Comparison of ENCODE assay signal across 13 cellular contexts in the genomic region with DNA sequence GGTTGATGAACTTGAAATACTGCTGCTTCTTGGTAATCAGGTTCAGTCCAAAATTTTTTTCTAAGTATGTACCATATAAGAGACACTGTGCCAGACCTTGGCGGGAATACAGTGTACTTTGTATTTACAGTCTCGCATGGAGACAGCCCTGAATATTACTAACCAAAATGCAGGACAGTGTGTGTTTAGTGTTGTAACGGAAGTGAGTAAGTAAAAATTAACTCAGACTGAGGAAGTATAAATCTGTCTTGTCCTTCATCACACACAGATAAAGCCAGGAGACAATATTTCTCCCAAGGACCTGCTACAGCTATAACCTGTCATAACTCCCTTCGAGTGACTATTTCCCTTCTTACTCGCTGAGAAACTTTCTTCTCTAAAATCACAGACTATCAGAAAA.
DNase-seq lines count a peak whose midpoint lies in the region; ATAC-seq, FAIRE-seq and TF ChIP-seq lines count a peak whose summit lies in the region.
"Had no signal": no experiment of that assay in that cellular context is flagged by ENCODE, and none has a peak within 500 bp of the region (broad histone marks: within the 10 kb centered on the region; RNA-seq: fewer than 3 reads in every experiment).

No MANE protein-coding gene starts in this region.

- TF ChIP-seq EP300 in K562 (IDR thresholded peaks at IDR 0.05; ENCODE audit: low read length) = no peak

- no peak for TF ChIP-seq POLR2A in K562 (conservative IDR thresholded peaks at IDR 0.05)

- whole genome bisulfite sequencing in K562 (ENCODE audit: insufficient coverage, low coverage, missing lambda C conversion rate) = 82% methylated on average over 5 of the region's 5 CpGs

- H3K4me1 Mint-ChIP-seq in memory B cell = peaks cover 20% of the 10 kb centered on the region
- peaks cover 11% of the 10 kb centered on the region for H3K4me1 Mint-ChIP-seq in stimulated activated memory B cell treated with anti-CD40 and anti-IgM and Interleukin-4, amounts not matched to agents 10 μg/mL and 1 μg/mL and 100 μg/mL, for 72 hours

- BruUV-seq in K562 (replicated peaks; lab: Mats Ljungman, UMichigan) = no TSS peak

- no peaks in the 10 kb centered on the region for H4K20me1 ChIP-seq in K562 (replicated peaks; ENCODE audit: control insufficient read depth, insufficient read depth, low read length)

- H3K27me3 Mint-ChIP-seq in memory B cell = no peaks in the 10 kb centered on the region
- H3K27me3 Mint-ChIP-seq in stimulated activated memory B cell treated with anti-CD40 and anti-IgM and Interleukin-4, amounts not matched to agents 10 μg/mL and 1 μg/mL and 100 μg/mL, for 72 hours = no peaks in the 10 kb centered on the region

- POLR2A ChIA-PET in K562 (lab: Yijun Ruan, JAX) = no interaction called here

- no peak for TF ChIP-seq CTCF in K562 (IDR thresholded peaks at IDR 0.05 in 2 of 3, conservative IDR thresholded peaks at IDR 0.05 in 1 of 3; ENCODE audit: insufficient read depth in 2 of 3, low read depth in 1 of 3, low read length in 3 of 3)

- in situ Hi-C loops in K562 (cut with MboI) (no loop called here), G401 (cut with HindIII; ENCODE audit: low sequenced_read_pairs) (no loop called here), ACHN (cut with HindIII; ENCODE audit: low pct_ligation_motif_present, low pct_unique_long_range_greater_than_20kb, low sequenced_read_pairs) (no loop called here)

- peak; percentile 64 for FAIRE-seq in GM18507 (lab: Jason Lieb, UNC)
- FAIRE-seq in K562 (lab: Jason Lieb, UNC) = no peak
- FAIRE-seq: G401.6 had no signal

- no peak overlapping the region for H3K4me3 ChIP-seq in K562
- H3K4me3 ChIP-seq: suprapubic skin had no signal

- H3K9ac ChIP-seq in K562 (ENCODE audit: insufficient read depth in 1 of 2, low read depth in 2 of 2, low read length in 2 of 2) = no peak overlapping the region

- ATAC-seq in HG02938 (IDR thresholded peaks at IDR 0.05; ENCODE audit: unreplicated experiment) = peak; percentile 40
- no peak for ATAC-seq in K562
- no peak for ATAC-seq in memory B cell (ENCODE audit: low read depth)
- no peak for ATAC-seq in stimulated activated memory B cell treated with anti-CD40 and anti-IgM and Interleukin-4, amounts not matched to agents 10 μg/mL and 1 μg/mL and 100 μg/mL, for 72 hours
- no peak for ATAC-seq in HG02642 (IDR thresholded peaks at IDR 0.05; ENCODE audit: poor library complexity, unreplicated experiment)
- ATAC-seq: SK-N-SH treated with all-trans-retinoic acid at 6 μM for 48 hours had no signal

- no peak overlapping the region for H3K4me3 Mint-ChIP-seq in memory B cell
- no peak overlapping the region for H3K4me3 Mint-ChIP-seq in stimulated activated memory B cell treated with anti-CD40 and anti-IgM and Interleukin-4, amounts not matched to agents 10 μg/mL and 1 μg/mL and 100 μg/mL, for 72 hours

- no peak for DNase-seq in GM18507 (ENCODE audit: extremely low spot score, insufficient read length, low read depth)
- DNase-seq in K562 (ENCODE audit: extremely low read depth in 1 of 4, low spot score in 3 of 4) = no peak
- DNase-seq in memory B cell (ENCODE audit: low spot score in 2 of 2) = no peak
- no peak for DNase-seq in G401 (ENCODE audit: low spot score)
- no peak for DNase-seq in ACHN
- DNase-seq: hypothalamus, NCI-H1105 treated with DMSO at 0.1 percent for 48 hours had no signal

- no peak for TF ChIP-seq RAD21 in K562 (CRISPR knock-in tag; conservative IDR thresholded peaks at IDR 0.05 in 1 of 2, IDR thresholded peaks at IDR 0.05 in 1 of 2)

- intact Hi-C loops in K562 (cut with micrococcal nuclease) = no loop called here

- H3K27ac ChIP-seq in K562 (ENCODE audit: extremely low read depth, low read depth, low read length) = no peak overlapping the region
- H3K27ac ChIP-seq: suprapubic skin had no signal

- H3K27ac Mint-ChIP-seq in memory B cell = peak overlapping the region; percentile 76
- no peak overlapping the region for H3K27ac Mint-ChIP-seq in stimulated activated memory B cell treated with anti-CD40 and anti-IgM and Interleukin-4, amounts not matched to agents 10 μg/mL and 1 μg/mL and 100 μg/mL, for 72 hours

- no peak overlapping the region for H3K4me2 ChIP-seq in K562 (ENCODE audit: insufficient read depth, low read length)

- no peak overlapping the region for H2AFZ ChIP-seq in K562 (ENCODE audit: low read depth, low read length)

- H3K36me3 Mint-ChIP-seq in memory B cell = peaks cover 2% of the 10 kb centered on the region
- peaks cover 7% of the 10 kb centered on the region for H3K36me3 Mint-ChIP-seq in stimulated activated memory B cell treated with anti-CD40 and anti-IgM and Interleukin-4, amounts not matched to agents 10 μg/mL and 1 μg/mL and 100 μg/mL, for 72 hours

- H3K36me3 ChIP-seq in K562 (ENCODE audit: control insufficient read depth, insufficient read depth, low read length) = no peaks in the 10 kb centered on the region
- H3K36me3 ChIP-seq: suprapubic skin had no signal

- H3K9me1 ChIP-seq in K562 (ENCODE audit: control insufficient read depth, insufficient read depth, low read length) = no peaks in the 10 kb centered on the region

- H3K4me1 ChIP-seq in K562 (replicated peaks in 1 of 2; ENCODE audit: control insufficient read depth in 2 of 2, insufficient read depth in 2 of 2, low read length in 2 of 2) = no peaks in the 10 kb centered on the region

- no peaks in the 10 kb centered on the region for H3K9me3 ChIP-seq in K562 (replicated peaks; ENCODE audit: control insufficient read depth, insufficient read depth, low read depth, low read length)
- H3K9me3 ChIP-seq: suprapubic skin had no signal

- H3K9me3 Mint-ChIP-seq in memory B cell = no peaks in the 10 kb centered on the region
- no peaks in the 10 kb centered on the region for H3K9me3 Mint-ChIP-seq in stimulated activated memory B cell treated with anti-CD40 and anti-IgM and Interleukin-4, amounts not matched to agents 10 μg/mL and 1 μg/mL and 100 μg/mL, for 72 hours

- CTCF ChIA-PET in K562 (lab: Yijun Ruan, JAX; ENCODE audit: low intra/inter-chr PET ratio) = no interaction called here

- H3K79me2 ChIP-seq in K562 (ENCODE audit: control insufficient read depth, insufficient read depth, low read length) = no peaks in the 10 kb centered on the region

- H3K27me3 ChIP-seq in K562 (ENCODE audit: control insufficient read depth in 2 of 2, insufficient read depth in 2 of 2, low read length in 2 of 2) = no peaks in the 10 kb centered on the region
- H3K27me3 ChIP-seq: suprapubic skin had no signal

TF ChIP-seq in K562, 482 proteins besides CTCF, POLR2A, EP300 and RAD21 (continues in another document):
- no peak for TF ChIP-seq SMARCC2 (IDR thresholded peaks at IDR 0.05; ENCODE audit: low read depth)
- no peak for TF ChIP-seq FOXJ3 (CRISPR knock-in tag; IDR thresholded peaks at IDR 0.05)
- no peak for TF ChIP-seq NCOA4 (IDR thresholded peaks at IDR 0.05; ENCODE audit: partially characterized antibody)
- TF ChIP-seq ZBTB8A (IDR thresholded peaks at IDR 0.05; ENCODE audit: partially characterized antibody) = no peak
- no peak for TF ChIP-seq ZNF41 (CRISPR knock-in tag; conservative IDR thresholded peaks at IDR 0.05)
- TF ChIP-seq SPI1 (IDR thresholded peaks at IDR 0.05; ENCODE audit: borderline replicate concordance, low read depth, low read length) = no peak
- TF ChIP-seq, protein P1, sequence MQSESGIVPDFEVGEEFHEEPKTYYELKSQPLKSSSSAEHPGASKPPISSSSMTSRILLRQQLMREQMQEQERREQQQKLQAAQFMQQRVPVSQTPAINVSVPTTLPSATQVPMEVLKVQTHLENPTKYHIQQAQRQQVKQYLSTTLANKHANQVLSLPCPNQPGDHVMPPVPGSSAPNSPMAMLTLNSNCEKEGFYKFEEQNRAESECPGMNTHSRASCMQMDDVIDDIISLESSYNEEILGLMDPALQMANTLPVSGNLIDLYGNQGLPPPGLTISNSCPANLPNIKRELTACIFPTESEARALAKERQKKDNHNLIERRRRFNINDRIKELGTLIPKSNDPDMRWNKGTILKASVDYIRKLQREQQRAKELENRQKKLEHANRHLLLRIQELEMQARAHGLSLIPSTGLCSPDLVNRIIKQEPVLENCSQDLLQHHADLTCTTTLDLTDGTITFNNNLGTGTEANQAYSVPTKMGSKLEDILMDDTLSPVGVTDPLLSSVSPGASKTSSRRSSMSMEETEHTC (IDR thresholded peaks at IDR 0.05) = no peak
- TF ChIP-seq ZNF184 (CRISPR knock-in tag; IDR thresholded peaks at IDR 0.05) = no peak
- TF ChIP-seq MYNN (IDR thresholded peaks at IDR 0.05) = 0 out of 2 replicates have a peak, but pooled peaks have one; percentile 11
- no peak for TF ChIP-seq MYNN (CRISPR knock-in tag; IDR thresholded peaks at IDR 0.05)
- TF ChIP-seq ZNF311 (CRISPR knock-in tag; IDR thresholded peaks at IDR 0.05) = no peak
- TF ChIP-seq ZKSCAN3 (CRISPR knock-in tag; IDR thresholded peaks at IDR 0.05) = no peak
- TF ChIP-seq ZNF197 (CRISPR knock-in tag; IDR thresholded peaks at IDR 0.05; ENCODE audit: low read depth) = no peak
- no peak for TF ChIP-seq SREBF2 (CRISPR knock-in tag; IDR thresholded peaks at IDR 0.05)
- TF ChIP-seq ARID3A (IDR thresholded peaks at IDR 0.05; ENCODE audit: borderline replicate concordance, low read depth, low read length) = no peak
- TF ChIP-seq ZNF316 (IDR thresholded peaks at IDR 0.05) = no peak
- TF ChIP-seq MEIS2 (IDR thresholded peaks at IDR 0.05; ENCODE audit: partially characterized antibody) = peak; percentile 64
- no peak for TF ChIP-seq E2F6 (IDR thresholded peaks at IDR 0.05; ENCODE audit: borderline replicate concordance in 1 of 2, extremely low read depth in 1 of 2, insufficient read depth in 1 of 2, insufficient read length in 1 of 2, low read depth in 1 of 2, low read length in 1 of 2, poor library complexity in 1 of 2, severe bottlenecking in 1 of 2)
- TF ChIP-seq NFATC3 (IDR thresholded peaks at IDR 0.05) = no peak
